8 cellular contexts compared by ENCODE assay signal in genomic region chr1:12208764-12209494, GRCh38. TPM values are rescaled to one million over a fixed set of nuclear protein-coding genes. Genes with fewer than 3 reads are reported as not detected.
A peak's percentile ranks its signal among the peaks of the same experiment; 100 is the strongest.
DNase-seq lines count a peak whose midpoint lies in the region; ATAC-seq and TF ChIP-seq lines count a peak whose summit lies in the region.

No MANE protein-coding gene starts in this region.

- ATAC-seq in GM21390 (IDR thresholded peaks at IDR 0.05; ENCODE audit: unreplicated experiment), result peak; percentile 50
- ATAC-seq in HG02623 (IDR thresholded peaks at IDR 0.05; ENCODE audit: unreplicated experiment), result no peak

- H3K27me3 Mint-ChIP-seq in CD14-positive monocyte (ENCODE audit: low read depth in 3 of 3) (peaks cover 0 to 3% (median 3%) of the 10 kb centered on the region in 3 donors), brain (peaks cover 13% of the 10 kb centered on the region)

- H3K9me3 Mint-ChIP-seq in CD14-positive monocyte (peaks cover 0 to 4% (median 0%) of the 10 kb centered on the region in 7 donors), brain (peaks cover 0 to 5% (median 0%) of the 10 kb centered on the region in 5 experiments)

- H3K4me1 Mint-ChIP-seq in CD14-positive monocyte (peaks cover 29% of the 10 kb centered on the region), brain (peaks cover 14% of the 10 kb centered on the region)

- intact Hi-C loops in CD14-positive monocyte (cut with micrococcal nuclease), result loop anchor here (1.0 to 5.0 kb wide), 2 partner anchors 84 to 87 kb away; no protein-coding TSS in a partner anchor

- DNase-seq in CD14-positive monocyte (ENCODE audit: low spot score), result peak; percentile 81
- peak; percentile 19 for DNase-seq in NCI-H2171 (lab: John Stamatoyannopoulos, UW)
- DNase-seq in iPS-NIHi7 (ENCODE audit: extremely low spot score), result peak; percentile 94
- peak; percentile 80 to 93 (median 81) for DNase-seq in stimulated activated CD4-positive, alpha-beta T cell treated with anti-CD3 and anti-CD28 coated beads, Interleukin-12 subunit alpha, Interleukin-12 subunit beta, amount 100 ng/mL, for 48 hours (ENCODE audit: low read depth in 2 of 3, low spot score in 1 of 3)

- no peak overlapping the region for H3K4me3 Mint-ChIP-seq in CD14-positive monocyte
- peak overlapping the region in 1 of 5 experiments; percentile 12 for H3K4me3 Mint-ChIP-seq in brain

- no peak overlapping the region for H3K27ac ChIP-seq in VCaP

- H3K27ac Mint-ChIP-seq in CD14-positive monocyte (peak overlapping the region in 5 of 7 donors; percentile 52 to 78 (median 74)), brain (peak overlapping the region in 4 of 5 experiments; percentile 19 to 82 (median 30))

- H3K36me3 Mint-ChIP-seq in CD14-positive monocyte, result peaks cover 48 to 53% of the 10 kb centered on the region in 2 donors
- no peaks in the 10 kb centered on the region for H3K36me3 Mint-ChIP-seq in brain

- TF ChIP-seq CTCF in CD14-positive monocyte (IDR thresholded peaks at IDR 0.05) (peak; percentile 95), VCaP (conservative IDR thresholded peaks at IDR 0.05) (peak; percentile 91), brain (conservative IDR thresholded peaks at IDR 0.05) (peak; percentile 98 to 99)

RNA-seq across cellular contexts. Expression of gene VPS13D, which starts 20.9 kb away (rescaled TPM):
- polyA plus RNA-seq in CD14-positive monocyte (1 to 10 TPM; 3.6 to 5.1 TPM), brain (ENCODE audit: insufficient read depth, low read depth, low replicate concordance) (16.7 TPM)

RNA-seq across cellular contexts. Expression of gene TNFRSF1B, which starts 42.1 kb away (rescaled TPM):
- polyA plus RNA-seq in CD14-positive monocyte, result 100 to 1,000 TPM; 436 to 761 TPM
- 8.3 TPM for polyA plus RNA-seq in brain (ENCODE audit: insufficient read depth, low read depth, low replicate concordance)

Comparison
In these comparisons a context has a peak if more than half of its experiments do, and no peak if none do; other contexts are left out.
1. DNase-seq: peak in every context shown above with its lines; median percentile 94 in iPS-NIHi7; 81 in CD14-positive monocyte; 81 in stimulated activated CD4-positive, alpha-beta T cell treated with anti-CD3 and anti-CD28 coated beads, Interleukin-12 subunit alpha, Interleukin-12 subunit beta, amount 100 ng/mL, for 48 hours; 19 in NCI-H2171.
2. RNA of gene TNFRSF1B, which starts 42.1 kb away (polyA plus RNA-seq): 436 to 761 TPM in CD14-positive monocyte; 8.3 TPM in brain (single experiment); every median in the first group is over 10 times any median in the second.
3. Peak in every context shown above with its lines, with median percentiles within 50 percentile points of each other: CTCF ChIP-seq.